ENCODE assay signal across 37 cellular contexts in genomic region chr2:237527241-237527640, GRCh38. TPM values are rescaled to one million over a fixed set of nuclear protein-coding genes. Genes with fewer than 3 reads are reported as not detected.
"Had no signal": no experiment of that assay in that cellular context is flagged by ENCODE, and none has a peak within 500 bp of the region (broad histone marks: within the 10 kb centered on the region; RNA-seq: fewer than 3 reads in every experiment).

No MANE protein-coding gene starts in this region.

- H3K9me3 ChIP-seq: heart left ventricle, left ventricle myocardium inferior, neutrophil, ovary, right lobe of liver, tibial nerve, uterus had no signal

- H3K4me3 Mint-ChIP-seq: immature natural killer cell; mesothelial cell of epicardium; naive thymus-derived CD4-positive, alpha-beta T cell; nephron progenitor cell; neural progenitor cell; stimulated activated memory B cell treated with anti-CD40 and anti-IgM and Interleukin-4, amounts not matched to agents 10 μg/mL and 1 μg/mL and 100 μg/mL, for 72 hours; stimulated activated naive CD8-positive, alpha-beta T cell treated with anti-CD3 and anti-CD28 coated beads, Interleukin-15, amount 100 ng/mL, for 72 hours; type B pancreatic cell had no signal

- H3K36me3 ChIP-seq: neural progenitor cell, neutrophil, ovary, uterus had no signal

- H3K36me3 Mint-ChIP-seq: immature natural killer cell; naive thymus-derived CD4-positive, alpha-beta T cell; neural progenitor cell; stimulated activated memory B cell treated with anti-CD40 and anti-IgM and Interleukin-4, amounts not matched to agents 10 μg/mL and 1 μg/mL and 100 μg/mL, for 72 hours had no signal

- H3K4me1 Mint-ChIP-seq: immature natural killer cell; naive thymus-derived CD4-positive, alpha-beta T cell; neural progenitor cell; stimulated activated naive CD8-positive, alpha-beta T cell treated with anti-CD3 and anti-CD28 coated beads, Interleukin-15, amount 100 ng/mL, for 72 hours had no signal

- H3K9me3 Mint-ChIP-seq: immature natural killer cell; mesothelial cell of epicardium; naive thymus-derived CD4-positive, alpha-beta T cell; nephron progenitor cell; neural progenitor cell; stimulated activated memory B cell treated with anti-CD40 and anti-IgM and Interleukin-4, amounts not matched to agents 10 μg/mL and 1 μg/mL and 100 μg/mL, for 72 hours; stimulated activated naive CD8-positive, alpha-beta T cell treated with anti-CD3 and anti-CD28 coated beads, Interleukin-15, amount 100 ng/mL, for 72 hours; type B pancreatic cell had no signal

- FAIRE-seq: islet of Langerhans, kidney had no signal

- H3K27me3 ChIP-seq: heart left ventricle, neural progenitor cell, neutrophil, ovary, right lobe of liver, tibial nerve, uterus had no signal

- H3K4me1 ChIP-seq: heart left ventricle, left ventricle myocardium inferior, neural progenitor cell, tibial nerve, uterus had no signal

- H3K27me3 Mint-ChIP-seq: naive thymus-derived CD4-positive, alpha-beta T cell; stimulated activated memory B cell treated with anti-CD40 and anti-IgM and Interleukin-4, amounts not matched to agents 10 μg/mL and 1 μg/mL and 100 μg/mL, for 72 hours; stimulated activated naive CD8-positive, alpha-beta T cell treated with anti-CD3 and anti-CD28 coated beads, Interleukin-15, amount 100 ng/mL, for 72 hours; type B pancreatic cell had no signal

- DNase-seq: hypothalamus; immature natural killer cell; kidney; left colon; left ventricle myocardium inferior; mesendoderm; naive thymus-derived CD4-positive, alpha-beta T cell; nephron progenitor cell; occipital lobe; ovary; right lobe of liver; stimulated activated CD4-positive, alpha-beta T cell treated with anti-CD3 and anti-CD28 coated beads, Interleukin-1b, Interleukin-23, amount 100 ng/mL, for 48 hours; stimulated activated CD4-positive, alpha-beta T cell treated with anti-CD3 and anti-CD28 coated beads, Interleukin-2, amount 100 ng/mL, for 48 hours; stimulated activated CD4-positive, alpha-beta T cell treated with anti-CD3 and anti-CD28 coated beads, Interleukin-4, amount 100 ng/mL, for 4 hours; stimulated activated CD8-positive, alpha-beta memory T cell treated with anti-CD3 and anti-CD28 coated beads, Interleukin-4, amount 100 ng/mL, for 48 hours; stimulated activated naive CD4-positive, alpha-beta T cell treated with Interleukin-2 at 50 U/mL for 16 hours; stimulated activated naive CD8-positive, alpha-beta T cell treated with anti-CD3 and anti-CD28 coated beads, Interleukin-15, amount 100 ng/mL, for 72 hours; substantia nigra; uterus had no signal

- ATAC-seq: heart left ventricle; left colon; naive thymus-derived CD4-positive, alpha-beta T cell; right lobe of liver; stimulated activated memory B cell treated with anti-CD40 and anti-IgM and Interleukin-4, amounts not matched to agents 10 μg/mL and 1 μg/mL and 100 μg/mL, for 72 hours; stimulated activated naive CD8-positive, alpha-beta T cell treated with anti-CD3 and anti-CD28 coated beads, Interleukin-15, amount 100 ng/mL, for 72 hours had no signal

- H3K4me3 ChIP-seq: heart left ventricle, left ventricle myocardium inferior, lung, neural progenitor cell, ovary, right lobe of liver, smooth muscle cell, tibial nerve, uterus had no signal

- H3K27ac Mint-ChIP-seq: immature natural killer cell; mesothelial cell of epicardium; naive thymus-derived CD4-positive, alpha-beta T cell; neural progenitor cell; progenitor cell of endocrine pancreas; stimulated activated memory B cell treated with anti-CD40 and anti-IgM and Interleukin-4, amounts not matched to agents 10 μg/mL and 1 μg/mL and 100 μg/mL, for 72 hours; stimulated activated naive CD8-positive, alpha-beta T cell treated with anti-CD3 and anti-CD28 coated beads, Interleukin-15, amount 100 ng/mL, for 72 hours; type B pancreatic cell had no signal

- H3K9ac ChIP-seq: neural progenitor cell had no signal

- H3K4me2 ChIP-seq: neural progenitor cell, smooth muscle cell had no signal

- H3K27ac ChIP-seq: heart left ventricle, left ventricle myocardium inferior, neural progenitor cell, neutrophil, ovary, right lobe of liver, tibial nerve, uterus had no signal

RNA-seq across cellular contexts. Expression of gene PRLH, which starts 39.1 kb away (rescaled TPM):
- total RNA-seq: heart left ventricle; kidney; left colon; left ventricle myocardium inferior; lower leg skin; lung; mesothelial cell of epicardium; mononuclear cell; myocyte; naive thymus-derived CD4-positive, alpha-beta T cell; occipital lobe; ovary; progenitor cell of endocrine pancreas; right lobe of liver; skeletal muscle tissue; smooth muscle cell; temporal lobe; tibial nerve; ureter; uterus had no signal
- polyA plus RNA-seq: heart left ventricle; immature natural killer cell; lung; naive thymus-derived CD4-positive, alpha-beta T cell; ovary; smooth muscle cell; thymus had no signal

RNA-seq across cellular contexts. Expression of gene MLPH, which starts 40.2 kb away (rescaled TPM):
- total RNA-seq: mononuclear cell; naive thymus-derived CD4-positive, alpha-beta T cell; skeletal muscle tissue had no signal
- polyA plus RNA-seq: immature natural killer cell; naive thymus-derived CD4-positive, alpha-beta T cell had no signal
